In the genomic region with DNA sequence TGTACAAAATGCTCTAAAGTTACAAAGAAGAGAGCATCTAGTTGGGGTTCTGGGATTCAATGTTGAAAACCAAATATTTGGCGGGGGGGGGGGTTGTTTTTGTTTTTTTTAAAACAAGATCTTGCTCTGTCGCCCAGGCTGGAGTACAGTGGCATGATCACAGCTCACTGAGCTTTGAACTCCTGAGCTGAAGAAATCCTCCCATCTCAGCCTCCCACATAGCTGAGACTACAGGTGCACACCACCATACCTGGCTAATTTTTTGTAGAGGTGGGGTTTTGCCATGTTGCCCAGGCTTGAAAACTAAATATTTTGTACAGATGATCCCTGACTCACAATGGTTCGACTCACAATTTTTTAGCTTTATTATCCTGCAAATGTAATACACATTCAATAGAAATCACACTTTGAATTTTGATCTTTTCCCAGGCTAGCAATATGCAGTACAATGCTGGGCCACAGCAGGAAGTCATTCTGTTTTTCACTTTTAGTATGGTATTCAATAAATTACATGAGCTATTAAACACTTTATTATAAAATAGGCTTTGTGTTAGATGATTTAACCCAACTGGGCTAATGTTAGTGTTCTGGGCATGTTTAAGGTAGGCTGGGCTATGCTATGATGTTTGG, we compare ENCODE assay signal across 16 cellular contexts. TPM values are rescaled to one million over a fixed set of nuclear protein-coding genes. Genes with fewer than 3 reads are reported as not detected.
DNase-seq lines count a peak whose midpoint lies in the region; ATAC-seq, FAIRE-seq and TF ChIP-seq lines count a peak whose summit lies in the region.
"Had no signal": no experiment of that assay in that cellular context is flagged by ENCODE, and none has a peak within 500 bp of the region (broad histone marks: within the 10 kb centered on the region; RNA-seq: fewer than 3 reads in every experiment).

No MANE protein-coding gene starts in this region.

- TF ChIP-seq RAD21 in HepG2 (CRISPR knock-in tag; IDR thresholded peaks at IDR 0.05) (no peak), GM12878 (IDR thresholded peaks at IDR 0.05; ENCODE audit: insufficient read depth, low read depth, low read length) (no peak)

- in situ Hi-C loops in HepG2 (cut with HindIII; ENCODE audit: extremely low pct_ligation_motif_present, low pct_unique_long_range_greater_than_20kb), result loop anchor here (25.0 kb wide), 1 partner anchor 1135 kb away; no protein-coding TSS in a partner anchor
- in situ Hi-C loops in GM12878 (cut with MboI), result no loop called here

- H2AFZ ChIP-seq in HepG2 (ENCODE audit: low read length), result no peak overlapping the region
- no peak overlapping the region for H2AFZ ChIP-seq in GM12878 (ENCODE audit: control insufficient read depth, low read depth, low read length)
- H2AFZ ChIP-seq in osteoblast (ENCODE audit: low read length), result peak overlapping the region; percentile 16
- H2AFZ ChIP-seq: GM23248 had no signal

- H3K9ac ChIP-seq in HepG2 (ENCODE audit: insufficient read depth, low read depth, low read length), result no peak overlapping the region
- no peak overlapping the region for H3K9ac ChIP-seq in GM12878 (ENCODE audit: control insufficient read depth, insufficient read depth, low read length)
- H3K9ac ChIP-seq: BLaER1 treated with 17β-estradiol and CSF1 and Interleukin-3, amounts not matched to agents 10 nM and 100 nM; GM23248 had no signal

- H3K4me2 ChIP-seq in HepG2 (ENCODE audit: low read depth, low read length), result no peak overlapping the region
- 0 out of 2 replicates have a peak overlapping the region, but pooled peaks have one; percentile 7 for H3K4me2 ChIP-seq in GM12878 (ENCODE audit: control insufficient read depth, insufficient read depth)
- no peak overlapping the region for H3K4me2 ChIP-seq in osteoblast (ENCODE audit: insufficient read depth, low read length)
- H3K4me2 ChIP-seq: BLaER1 treated with 17β-estradiol and CSF1 and Interleukin-3, amounts not matched to agents 10 nM and 100 nM had no signal

- DNase-seq in HepG2 (ENCODE audit: low spot score) (no peak), right lobe of liver (no peak), GM12878 (ENCODE audit: low read depth, low spot score) (no peak), osteoblast (ENCODE audit: insufficient read length, low spot score, missing footprints) (no peak), adrenal gland (no peak)
- no peak for DNase-seq in stimulated activated CD4-positive, alpha-beta T cell treated with anti-CD3 and anti-CD28 coated beads, Interleukin-4, amount 100 ng/mL, for 1 hour
- DNase-seq: Calu3; CD8-positive, alpha-beta T cell; DMS79 treated with DMSO at 0.1 percent for 48 hours; EL; GM23248 had no signal

- WGBS in HepG2 (ENCODE audit: low lambda C conversion rate), result 82% methylated on average over 3 of the region's 3 CpGs
- WGBS in right lobe of liver (ENCODE audit: insufficient coverage, low coverage, low lambda C conversion rate, missing lambda C conversion rate), result 71% methylated on average over 2 of the region's 3 CpGs
- WGBS in GM12878 (ENCODE audit: insufficient coverage, insufficient replicate concordance, low lambda C conversion rate, missing lambda C conversion rate), result 96% methylated on average over 3 of the region's 3 CpGs
- WGBS in adrenal gland, 4 donors, result 81 to 90% (median 84%) methylated on average over 3 of the region's 3 CpGs

- no peak for TF ChIP-seq CTCF in HepG2 (CRISPR knock-in tag; IDR thresholded peaks at IDR 0.05)
- TF ChIP-seq CTCF in right lobe of liver (IDR thresholded peaks at IDR 0.05), result no peak
- TF ChIP-seq CTCF in GM12878 (IDR thresholded peaks at IDR 0.05 in 2 of 3, conservative IDR thresholded peaks at IDR 0.05 in 1 of 3; ENCODE audit: control insufficient read depth in 2 of 3, extremely low read depth in 1 of 3, insufficient read depth in 1 of 3, low read depth in 3 of 3, low read length in 3 of 3), result no peak
- no peak for TF ChIP-seq CTCF in osteoblast (IDR thresholded peaks at IDR 0.05; ENCODE audit: extremely low read depth, low read depth, low read length)
- no peak for TF ChIP-seq CTCF in adrenal gland (IDR thresholded peaks at IDR 0.05)

- H4K20me1 ChIP-seq in HepG2 (ENCODE audit: insufficient read depth, low read length) (no peaks in the 10 kb centered on the region), GM12878 (ENCODE audit: control insufficient read depth, insufficient read depth) (no peaks in the 10 kb centered on the region), osteoblast (ENCODE audit: insufficient read depth, low read length) (no peaks in the 10 kb centered on the region)

- POLR2A ChIA-PET in HepG2 (lab: Yijun Ruan, JAX) (no interaction called here), GM12878 (lab: Charles Lee) (interaction anchor here (0.6 kb wide), 1 partner anchor 339 kb away, joined by 4 read pairs; no protein-coding TSS in a partner anchor)

- intact Hi-C loops in HepG2 (cut with micrococcal nuclease; ENCODE audit: unreplicated experiment) (no loop called here), right lobe of liver (cut with DNase I) (no loop called here), GM12878 (cut with micrococcal nuclease; ENCODE audit: unreplicated experiment) (loop anchor here (10.0 kb wide), 1 partner anchor 1567 kb away; no protein-coding TSS in a partner anchor), adrenal gland (cut with DNase I) (no loop called here)

- no peak for FAIRE-seq in HepG2 (lab: Jason Lieb, UNC)
- no peak for FAIRE-seq in GM12878 (lab: Jason Lieb, UNC)
- FAIRE-seq: GM12891, HTR-8/SVneo had no signal

- no peak for ATAC-seq in HepG2
- no peak for ATAC-seq in right lobe of liver
- 0 out of 3 replicates have a peak, but pooled peaks have one; percentile 7 for ATAC-seq in GM12878
- ATAC-seq in HG02840 (IDR thresholded peaks at IDR 0.05; ENCODE audit: low FRiP score, unreplicated experiment), result no peak
- ATAC-seq: CD8-positive, alpha-beta T cell had no signal

- no peaks in the 10 kb centered on the region for H3K36me3 ChIP-seq in HepG2 (replicated peaks in 1 of 2; ENCODE audit: control insufficient read depth in 1 of 2, insufficient read depth in 2 of 2, low read length in 2 of 2)
- no peaks in the 10 kb centered on the region for H3K36me3 ChIP-seq in right lobe of liver
- H3K36me3 ChIP-seq in GM12878 (ENCODE audit: control insufficient read depth in 2 of 2, insufficient read depth in 2 of 2, low read length in 1 of 2), result peaks cover 0 to 2% of the 10 kb centered on the region in 2 experiments; a peak in 2 of 4 replicates
- H3K36me3 ChIP-seq in osteoblast (ENCODE audit: insufficient read depth, low read length), result no peaks in the 10 kb centered on the region
- H3K36me3 ChIP-seq in adrenal gland (replicated peaks in 1 of 2), result no peaks in the 10 kb centered on the region

- peaks cover 56% of the 10 kb centered on the region for H3K79me2 ChIP-seq in HepG2 (ENCODE audit: insufficient read depth, low read length)
- peaks cover 94% of the 10 kb centered on the region for H3K79me2 ChIP-seq in GM12878 (ENCODE audit: control insufficient read depth, insufficient read depth, low read length)
- peaks cover 89% of the 10 kb centered on the region for H3K79me2 ChIP-seq in osteoblast (ENCODE audit: insufficient read depth, low read length)

- SMC1A ChIA-PET in GM12878 (lab: Charles Lee; ENCODE audit: uncharacterized antibody, unreplicated experiment), result interaction anchor here (0.5 to 1.8 kb wide), 12 partner anchors 9 to 196 kb away, joined by 3 to 7 read pairs (median 3); no protein-coding TSS in a partner anchor

- TF ChIP-seq POLR2A in HepG2 (IDR thresholded peaks at IDR 0.05; ENCODE audit: insufficient read depth in 1 of 2, low read depth in 2 of 2, low read length in 2 of 2) (no peak), right lobe of liver (IDR thresholded peaks at IDR 0.05) (no peak), GM12878 (IDR thresholded peaks at IDR 0.05; ENCODE audit: low read depth, low read length) (no peak), adrenal gland (IDR thresholded peaks at IDR 0.05) (no peak)

- H3K4me1 ChIP-seq in HepG2 (ENCODE audit: insufficient read depth, low read length), result peaks cover 21% of the 10 kb centered on the region
- no peaks in the 10 kb centered on the region for H3K4me1 ChIP-seq in right lobe of liver
- H3K4me1 ChIP-seq in GM12878 (ENCODE audit: control insufficient read depth, insufficient read depth, low read length), result no peaks in the 10 kb centered on the region
- H3K4me1 ChIP-seq in osteoblast (ENCODE audit: insufficient read depth, low read length), result peaks cover 3% of the 10 kb centered on the region
- H3K4me1 ChIP-seq in adrenal gland (replicated peaks in 1 of 2), result no peaks in the 10 kb centered on the region

- CTCF ChIA-PET in HepG2 (lab: Yijun Ruan, JAX; ENCODE audit: low intra/inter-chr PET ratio, low total read pairs) (no interaction called here), GM12878 (lab: Yijun Ruan, JAX) (interaction anchor here (1.0 to 1.5 kb wide), 2 partner anchors 50 to 468 kb away, joined by 3 to 4 read pairs; no protein-coding TSS in a partner anchor)

- BruUV-seq in HepG2 (replicated peaks; lab: Mats Ljungman, UMichigan) (no TSS peak), GM12878 (replicated peaks; lab: Mats Ljungman, UMichigan) (no TSS peak)

- no peak for TF ChIP-seq EP300 in HepG2 (IDR thresholded peaks at IDR 0.05; ENCODE audit: low read depth in 2 of 2, low read length in 2 of 2)
- no peak for TF ChIP-seq EP300 in HepG2 (CRISPR knock-in tag; IDR thresholded peaks at IDR 0.05; ENCODE audit: borderline replicate concordance)
- no peak for TF ChIP-seq EP300 in GM12878 (IDR thresholded peaks at IDR 0.05; ENCODE audit: borderline replicate concordance in 1 of 2, control insufficient read depth in 1 of 2, low read depth in 2 of 2, low read length in 2 of 2)

- RAD21 ChIA-PET in GM12878 (lab: Charles Lee; ENCODE audit: unreplicated experiment), result interaction anchor here (0.9 to 1.0 kb wide), 3 partner anchors 14 to 402 kb away, joined by 3 read pairs; no protein-coding TSS in a partner anchor

- H3K4me3 ChIP-seq in HepG2 (replicated peaks in 1 of 3; ENCODE audit: insufficient read depth in 1 of 3, low read depth in 2 of 3, low read length in 3 of 3) (no peak overlapping the region), right lobe of liver (no peak overlapping the region), GM12878 (no peak overlapping the region), osteoblast (ENCODE audit: insufficient read depth, low read length) (no peak overlapping the region), adrenal gland (no peak overlapping the region)
- H3K4me3 ChIP-seq: BLaER1 treated with 17β-estradiol and CSF1 and Interleukin-3, amounts not matched to agents 10 nM and 100 nM; GM23248; HAP-1 had no signal

- no peaks in the 10 kb centered on the region for H3K27me3 ChIP-seq in HepG2 (ENCODE audit: control insufficient read depth in 1 of 2, insufficient read depth in 2 of 2, low read length in 2 of 2)
- H3K27me3 ChIP-seq in right lobe of liver, result no peaks in the 10 kb centered on the region
- H3K27me3 ChIP-seq in GM12878 (replicated peaks in 1 of 2; ENCODE audit: control insufficient read depth in 2 of 2, insufficient read depth in 2 of 2, low read length in 1 of 2), result no peaks in the 10 kb centered on the region
- no peaks in the 10 kb centered on the region for H3K27me3 ChIP-seq in osteoblast (ENCODE audit: insufficient read depth, low read length)
- no peaks in the 10 kb centered on the region for H3K27me3 ChIP-seq in adrenal gland
- H3K27me3 ChIP-seq: BLaER1 treated with 17β-estradiol and CSF1 and Interleukin-3, amounts not matched to agents 10 nM and 100 nM had no signal

- H3K9me3 ChIP-seq in HepG2 (ENCODE audit: low read length) (no peaks in the 10 kb centered on the region), right lobe of liver (no peaks in the 10 kb centered on the region), GM12878 (replicated peaks; ENCODE audit: control insufficient read depth, insufficient read depth, low read length) (no peaks in the 10 kb centered on the region; the same call in 2 of the 3 replicates), osteoblast (ENCODE audit: low read depth, low read length) (no peaks in the 10 kb centered on the region), adrenal gland (replicated peaks in 1 of 3) (no peaks in the 10 kb centered on the region)
- H3K9me3 ChIP-seq: HAP-1 had no signal

- H3K27ac ChIP-seq in HepG2 (ENCODE audit: extremely low read length, insufficient read depth, low read length) (no peak overlapping the region), right lobe of liver (no peak overlapping the region), GM12878 (ENCODE audit: control insufficient read depth, insufficient read depth) (no peak overlapping the region), osteoblast (ENCODE audit: low read depth, low read length) (no peak overlapping the region), adrenal gland (no peak overlapping the region)
- H3K27ac ChIP-seq: BLaER1 treated with 17β-estradiol and CSF1 and Interleukin-3, amounts not matched to agents 10 nM and 100 nM; GM23248 had no signal

RNA-seq across cellular contexts. Expression of gene BARD1, which starts 7.6 kb away (rescaled TPM):
- total RNA-seq in HepG2 (2016; rRNA removed; fragmentation: Illumina TruSeq; extraction: Trizol), result 30.4 TPM in 2 replicates
- 92.7 and 105 TPM in 2 replicates for total RNA-seq in HepG2 (2016; cell fraction: cytosol; rRNA removed; fragmentation: Illumina TruSeq; extraction: Trizol; ENCODE audit: low read depth)
- 26.5 and 31.9 TPM in 2 replicates for total RNA-seq in HepG2 (2016; cell fraction: insoluble cytoplasmic fraction; rRNA removed; fragmentation: Illumina TruSeq; extraction: Trizol)
- total RNA-seq in HepG2 (2016; cell fraction: membrane; rRNA removed; fragmentation: Illumina TruSeq; extraction: Trizol), result 62.7 and 75.1 TPM in 2 replicates
- 33.2 and 33.6 TPM in 2 replicates for total RNA-seq in HepG2 (2016; cell fraction: nucleus; rRNA removed; fragmentation: Illumina TruSeq; extraction: Trizol)
- polyA plus RNA-seq in HepG2 (2011; rRNA removed), result 4.5 and 5.3 TPM in 2 replicates
- 2.3 and 3.0 TPM in 2 replicates for polyA plus RNA-seq in HepG2 (2011; cell fraction: cytosol; rRNA removed)
- polyA plus RNA-seq in HepG2 (2011; cell fraction: nucleus; rRNA removed), result 5.4 and 9.1 TPM in 2 replicates
- polyA plus RNA-seq in HepG2 (2012), result 2.4 and 4.6 TPM in 2 replicates
- polyA plus RNA-seq in HepG2 (2016; cell fraction: cytosol; fragmentation: Illumina TruSeq; extraction: Trizol; ENCODE audit: low read depth), result 0.34 and 0.37 TPM in 2 replicates
- polyA plus RNA-seq in HepG2 (2016; cell fraction: insoluble cytoplasmic fraction; fragmentation: Illumina TruSeq; extraction: Trizol; ENCODE audit: low read depth), result 8.0 and 11.2 TPM in 2 replicates
- 1.1 and 1.4 TPM in 2 replicates for polyA plus RNA-seq in HepG2 (2016; cell fraction: membrane; fragmentation: Illumina TruSeq; extraction: Trizol; ENCODE audit: low read depth)
- 14.8 and 27.4 TPM in 2 replicates for polyA plus RNA-seq in HepG2 (2016; cell fraction: nucleus; fragmentation: Illumina TruSeq; extraction: Trizol; ENCODE audit: insufficient read depth, low read depth)
- 20.0 and 42.3 TPM in 2 replicates for polyA minus RNA-seq in HepG2 (2011; rRNA and poly(A)+ RNA removed; ENCODE audit: low replicate concordance)
- 16.1 TPM in 2 replicates for polyA minus RNA-seq in HepG2 (2011; cell fraction: cytosol; rRNA and poly(A)+ RNA removed)
- polyA minus RNA-seq in HepG2 (2011; cell fraction: nucleus; rRNA and poly(A)+ RNA removed), result 40.0 and 45.3 TPM in 2 replicates
- 1 to 10 TPM; 1.8 to 6.1 (median 2.2) TPM for total RNA-seq in right lobe of liver
- 71.2 and 81.2 TPM in 2 replicates for total RNA-seq in GM12878 (2013; cell fraction: nucleolus; rRNA removed)
- total RNA-seq in GM12878 (2014; rRNA removed), result 30.4 and 35.9 TPM in 2 replicates
- total RNA-seq in GM12878 (2014; rRNA removed; fragmentation: Illumina TruSeq; extraction: Trizol), result 32.7 and 35.9 TPM in 2 replicates
- total RNA-seq in GM12878 (2021), result 45.7 and 47.2 TPM in 2 replicates
- 6.2 TPM for polyA plus RNA-seq in GM12878 (2011; ENCODE audit: low read depth)
- polyA plus RNA-seq in GM12878 (2011; rRNA removed), result 26.8 and 38.1 TPM in 2 replicates
- 17.7 and 22.0 TPM in 2 replicates for polyA plus RNA-seq in GM12878 (2011; cell fraction: cytosol; rRNA removed)
- 27.9 and 34.0 TPM in 2 replicates for polyA plus RNA-seq in GM12878 (2011; cell fraction: nucleus; rRNA removed)
- polyA plus RNA-seq in GM12878 (2012), result 9.3 and 11.4 TPM in 2 replicates
- 23.2 and 27.5 TPM in 2 replicates for polyA plus RNA-seq in GM12878 (2014; fragmentation: Illumina TruSeq; extraction: Trizol)
- 10 to 100 TPM; 15.3 to 44.0 TPM for polyA plus RNA-seq in GM12878 (2014; fragmentation: Nextera tagmentation; extraction: Ambion mirVana)
- 14.0 and 15.9 TPM in 2 replicates for polyA plus RNA-seq in GM12878 (2014; rRNA removed)
- polyA plus RNA-seq in GM12878 (2016; fragmentation: Nextera tagmentation; extraction: Ambion mirVana), result 10 to 100 TPM; 37.7 to 38.0 TPM
- 109 and 155 TPM in 2 replicates for polyA minus RNA-seq in GM12878 (2011; rRNA and poly(A)+ RNA removed)
- 52.3 and 60.2 TPM in 2 replicates for polyA minus RNA-seq in GM12878 (2011; cell fraction: cytosol; rRNA and poly(A)+ RNA removed)
- 72.5 and 107 TPM in 2 replicates for polyA minus RNA-seq in GM12878 (2011; cell fraction: nucleus; rRNA and poly(A)+ RNA removed)
- 18.5 and 22.7 TPM in 2 replicates for total RNA-seq in osteoblast
- total RNA-seq in adrenal gland, result 1 to 10 TPM; 2.6 to 8.5 (median 4.1) TPM
- polyA plus RNA-seq in adrenal gland, result 1 to 10 TPM in 1 of 3 donors, under 1 TPM in 2; 0.71 to 1.8 (median 0.72) TPM
